Comparison of ENCODE assay signal across 2 cellular contexts in the genomic region with DNA sequence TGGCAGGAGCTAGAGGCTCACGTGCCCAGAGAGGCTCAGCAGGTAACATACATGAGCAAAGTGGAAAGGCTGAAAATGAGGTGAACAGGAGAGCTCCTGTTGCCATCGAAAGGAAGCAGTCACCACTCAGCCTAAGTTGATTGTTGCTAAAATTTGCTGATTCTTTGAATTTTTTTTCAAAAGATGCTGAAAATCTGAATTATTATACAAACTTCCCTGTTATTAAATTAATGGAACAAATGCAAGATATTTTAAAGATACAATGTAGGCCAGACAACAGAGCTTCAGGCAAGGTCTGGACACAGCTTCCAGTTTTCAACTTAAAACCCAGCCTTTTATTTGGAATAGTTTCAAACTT.
TF ChIP-seq lines count a peak whose summit lies in the region.

No MANE protein-coding gene starts in this region.

TF ChIP-seq in A549, 52 proteins besides CTCF, POLR2A, EP300 and RAD21:
- peak; percentile 30 for TF ChIP-seq MAFK (IDR thresholded peaks at IDR 0.05; ENCODE audit: partially characterized antibody)
- TF ChIP-seq, protein P1, sequence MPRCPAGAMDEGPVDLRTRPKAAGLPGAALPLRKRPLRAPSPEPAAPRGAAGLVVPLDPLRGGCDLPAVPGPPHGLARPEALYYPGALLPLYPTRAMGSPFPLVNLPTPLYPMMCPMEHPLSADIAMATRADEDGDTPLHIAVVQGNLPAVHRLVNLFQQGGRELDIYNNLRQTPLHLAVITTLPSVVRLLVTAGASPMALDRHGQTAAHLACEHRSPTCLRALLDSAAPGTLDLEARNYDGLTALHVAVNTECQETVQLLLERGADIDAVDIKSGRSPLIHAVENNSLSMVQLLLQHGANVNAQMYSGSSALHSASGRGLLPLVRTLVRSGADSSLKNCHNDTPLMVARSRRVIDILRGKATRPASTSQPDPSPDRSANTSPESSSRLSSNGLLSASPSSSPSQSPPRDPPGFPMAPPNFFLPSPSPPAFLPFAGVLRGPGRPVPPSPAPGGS (IDR thresholded peaks at IDR 0.05), result no peak

TF ChIP-seq in IMR-90, 13 proteins besides CTCF, POLR2A, EP300 and RAD21:
- peak; percentile 18; the same call in 1 of the 2 replicates for TF ChIP-seq MAFK (IDR thresholded peaks at IDR 0.05; ENCODE audit: low read depth, low read length)
- no peak for TF ChIP-seq CHD1 (IDR thresholded peaks at IDR 0.05; ENCODE audit: low read depth, low read length)
- TF ChIP-seq CEBPB (IDR thresholded peaks at IDR 0.05; ENCODE audit: low read depth, low read length), result no peak
